ENCODE assay signal across 8 cellular contexts in genomic region chr1:213070399-213070798, GRCh38.
DNase-seq lines count a peak whose midpoint lies in the region; ATAC-seq and TF ChIP-seq lines count a peak whose summit lies in the region.

No MANE protein-coding gene starts in this region.

- ATAC-seq in GM21447 (IDR thresholded peaks at IDR 0.05; ENCODE audit: unreplicated experiment): peak; percentile 95
- peak; percentile 96 for ATAC-seq in HG03558 (IDR thresholded peaks at IDR 0.05; ENCODE audit: extremely low read depth, unreplicated experiment)
- peak; percentile 95 for ATAC-seq in SK-N-SH treated with all-trans-retinoic acid at 6 μM for 48 hours

- DNase-seq in NK-92 treated with Interleukin-12 subunit alpha and Interleukin-12 subunit beta, amount 100 ng/mL, for 24 hours (lab: John Stamatoyannopoulos, UW): peak; percentile 4
- no peak for DNase-seq in NK-92 (lab: John Stamatoyannopoulos, UW; ENCODE audit: unreplicated experiment)
- peak; percentile 59 for DNase-seq in glomerular visceral epithelial cell (ENCODE audit: extremely low spot score)
- no peak for DNase-seq in NCI-H187 (lab: John Stamatoyannopoulos, UW)
- DNase-seq in caudate nucleus (lab: John Stamatoyannopoulos, UW): no peak

- H3K27ac ChIP-seq in caudate nucleus (ENCODE audit: low read depth, low read length): no peak overlapping the region

TF ChIP-seq in SK-N-SH treated with all-trans-retinoic acid at 6 μM for 48 hours, 23 proteins besides CTCF, POLR2A, EP300 and RAD21:
- 0 out of 2 replicates have a peak, but pooled peaks have one; percentile 6 for TF ChIP-seq TOX (CRISPR knock-in tag; IDR thresholded peaks at IDR 0.05; ENCODE audit: borderline replicate concordance)
- TF ChIP-seq ZNF70 (CRISPR knock-in tag; IDR thresholded peaks at IDR 0.05): no peak

Comparison
In these comparisons a context has a peak if more than half of its experiments do, and no peak if none do; other contexts are left out.
1. DNase-seq: peak in NK-92 treated with Interleukin-12 subunit alpha and Interleukin-12 subunit beta, amount 100 ng/mL, for 24 hours (single experiment) and glomerular visceral epithelial cell (single experiment); none in NK-92 (single experiment), NCI-H187 (0 of 2) and caudate nucleus (0 of 61).
2. Peak in every context shown above with its lines, with median percentiles within 50 percentile points of each other: ATAC-seq.